In genomic region chr9:136618578-136619547, GRCh38 we compare ENCODE assay signal across 11 cellular contexts. TPM values are rescaled to one million over a fixed set of nuclear protein-coding genes. Genes with fewer than 3 reads are reported as not detected.
DNase-seq lines count a peak whose midpoint lies in the region; ATAC-seq and TF ChIP-seq lines count a peak whose summit lies in the region.
"Had no signal": no experiment of that assay in that cellular context is flagged by ENCODE, and none has a peak within 500 bp of the region (broad histone marks: within the 10 kb centered on the region; RNA-seq: fewer than 3 reads in every experiment).

No MANE protein-coding gene starts in this region.

- intact Hi-C loops in PC-9 (cut with micrococcal nuclease; ENCODE audit: unreplicated experiment) = no loop called here

- no TSS peak for BruUV-seq in PC-9 (replicated peaks; lab: Mats Ljungman, UMichigan)

- no peak overlapping the region for H3K9ac ChIP-seq in duodenal mucosa (ENCODE audit: low read depth in 1 of 2, low read length in 2 of 2)

- no peaks in the 10 kb centered on the region for H4K20me1 ChIP-seq in DOHH2 (ENCODE audit: control insufficient read depth, insufficient read depth, low read depth, low read length)
- H4K20me1 ChIP-seq in PC-9 (ENCODE audit: insufficient read depth) = no peaks in the 10 kb centered on the region

- H3K4me3 ChIP-seq in DOHH2 (ENCODE audit: low read length) = no peak overlapping the region
- H3K4me3 ChIP-seq in duodenal mucosa (ENCODE audit: low read depth in 1 of 2, low read length in 2 of 2) = no peak overlapping the region
- H3K4me3 ChIP-seq in PC-9 = no peak overlapping the region
- H3K4me3 ChIP-seq: tibial artery had no signal

- H3F3A ChIP-seq in DOHH2 (ENCODE audit: control insufficient read depth, insufficient read depth) = no peaks in the 10 kb centered on the region
- H3F3A ChIP-seq in PC-9 (ENCODE audit: insufficient read depth, low read depth) = no peaks in the 10 kb centered on the region

- TF ChIP-seq CTCF in DOHH2 (IDR thresholded peaks at IDR 0.05; ENCODE audit: low read depth, low read length, poor library complexity, severe bottlenecking) (no peak), PC-9 (conservative IDR thresholded peaks at IDR 0.05) (no peak)

- peaks cover 18% of the 10 kb centered on the region for H3K27me3 ChIP-seq in DOHH2 (ENCODE audit: control insufficient read depth, low read length)
- H3K27me3 ChIP-seq in duodenal mucosa (ENCODE audit: control insufficient read depth in 1 of 2, insufficient read depth in 2 of 2, low read length in 2 of 2) = no peaks in the 10 kb centered on the region
- H3K27me3 ChIP-seq in PC-9 (ENCODE audit: insufficient read depth, low read depth) = no peaks in the 10 kb centered on the region

- H3K27ac Mint-ChIP-seq in natural killer cell treated with Interleukin-12 subunit alpha and Interleukin-12 subunit beta and Interleukin-15 and Interleukin-18, amount 100 ng/mL, for 72 hours = peak overlapping the region; percentile 61
- H3K27ac Mint-ChIP-seq: activated naive CD4-positive, alpha-beta T cell treated with anti-CD3 and anti-CD28 coated beads, Interleukin-2, amount 50 U/mL, for 24 hours had no signal

- H3K4me3 Mint-ChIP-seq in natural killer cell treated with Interleukin-12 subunit alpha and Interleukin-12 subunit beta and Interleukin-15 and Interleukin-18, amount 100 ng/mL, for 72 hours = peak overlapping the region; percentile 74
- H3K4me3 Mint-ChIP-seq: activated naive CD4-positive, alpha-beta T cell treated with anti-CD3 and anti-CD28 coated beads, Interleukin-2, amount 50 U/mL, for 24 hours had no signal

- POLR2A ChIA-PET in PC-9 (lab: Charles Lee; ENCODE audit: unreplicated experiment) = no interaction called here

- H3K27me3 Mint-ChIP-seq in natural killer cell treated with Interleukin-12 subunit alpha and Interleukin-12 subunit beta and Interleukin-15 and Interleukin-18, amount 100 ng/mL, for 72 hours = no peaks in the 10 kb centered on the region
- H3K27me3 Mint-ChIP-seq: activated naive CD4-positive, alpha-beta T cell treated with anti-CD3 and anti-CD28 coated beads, Interleukin-2, amount 50 U/mL, for 24 hours had no signal

- H3K36me3 ChIP-seq in DOHH2 (ENCODE audit: control insufficient read depth, low read length) (no peaks in the 10 kb centered on the region), duodenal mucosa (ENCODE audit: control insufficient read depth in 1 of 2, insufficient read depth in 2 of 2, low read length in 2 of 2) (no peaks in the 10 kb centered on the region), PC-9 (ENCODE audit: low read depth) (no peaks in the 10 kb centered on the region)
- H3K36me3 ChIP-seq: tibial artery had no signal

- H3K4me1 ChIP-seq in DOHH2 (ENCODE audit: control insufficient read depth, low read length) = peaks cover 18% of the 10 kb centered on the region
- H3K4me1 ChIP-seq in duodenal mucosa (ENCODE audit: control insufficient read depth in 1 of 2, insufficient read depth in 2 of 2, low read length in 2 of 2) = peaks cover 24 to 39% of the 10 kb centered on the region in 2 donors
- H3K4me1 ChIP-seq in PC-9 (replicated peaks; ENCODE audit: insufficient read depth) = 0 out of 2 replicates have a peak, but pooled peaks cover 4% of the 10 kb centered on the region

- DNase-seq in NOMO-1 (lab: John Stamatoyannopoulos, UW; ENCODE audit: unreplicated experiment in 2 of 2) = peak; percentile 91 to 93
- no peak for DNase-seq in natural killer cell treated with Interleukin-12 subunit alpha and Interleukin-12 subunit beta and Interleukin-15 and Interleukin-18, amount 100 ng/mL, for 72 hours (ENCODE audit: low spot score)
- no peak for DNase-seq in NCI-H526 treated with DMSO at 0.1 percent for 48 hours (lab: John Stamatoyannopoulos, UW)
- DNase-seq in AML-193 (lab: John Stamatoyannopoulos, UW) = no peak
- DNase-seq in PC-9 = no peak
- DNase-seq: activated CD8-positive, alpha-beta memory T cell treated with anti-CD3 and anti-CD28 coated beads for 24 hours had no signal

- H2AFZ ChIP-seq in PC-9 = no peak overlapping the region

- H3K36me3 Mint-ChIP-seq in natural killer cell treated with Interleukin-12 subunit alpha and Interleukin-12 subunit beta and Interleukin-15 and Interleukin-18, amount 100 ng/mL, for 72 hours = no peaks in the 10 kb centered on the region
- H3K36me3 Mint-ChIP-seq: activated naive CD4-positive, alpha-beta T cell treated with anti-CD3 and anti-CD28 coated beads, Interleukin-2, amount 50 U/mL, for 24 hours had no signal

- no peaks in the 10 kb centered on the region for H3K9me3 ChIP-seq in DOHH2 (ENCODE audit: control insufficient read depth, insufficient read depth, low read length)
- no peaks in the 10 kb centered on the region for H3K9me3 ChIP-seq in duodenal mucosa (ENCODE audit: control insufficient read depth in 1 of 2, low read length in 2 of 2)
- no peaks in the 10 kb centered on the region for H3K9me3 ChIP-seq in PC-9 (ENCODE audit: insufficient read depth, low read depth)
- H3K9me3 ChIP-seq: tibial artery had no signal

- peaks cover 28 to 39% of the 10 kb centered on the region in 2 donors for H3K4me1 Mint-ChIP-seq in natural killer cell treated with Interleukin-12 subunit alpha and Interleukin-12 subunit beta and Interleukin-15 and Interleukin-18, amount 100 ng/mL, for 72 hours (ENCODE audit: low read depth in 2 of 2)

- H3K79me2 ChIP-seq in DOHH2 (ENCODE audit: control insufficient read depth, low read length) (no peaks in the 10 kb centered on the region), PC-9 (ENCODE audit: low read depth) (no peaks in the 10 kb centered on the region)

- H3K27ac ChIP-seq in DOHH2 (ENCODE audit: low read depth, low read length) = no peak overlapping the region
- H3K27ac ChIP-seq in duodenal mucosa (ENCODE audit: low read depth, low read length) = peak overlapping the region; percentile 13
- H3K27ac ChIP-seq in PC-9 = no peak overlapping the region
- H3K27ac ChIP-seq: tibial artery had no signal

- peak overlapping the region; percentile 36; the same call in 1 of the 2 replicates for H3K4me2 ChIP-seq in DOHH2 (ENCODE audit: low read length)
- no peak overlapping the region for H3K4me2 ChIP-seq in PC-9

- ATAC-seq in natural killer cell treated with Interleukin-12 subunit alpha and Interleukin-12 subunit beta and Interleukin-15 and Interleukin-18, amount 100 ng/mL, for 72 hours = peak in 1 of 2 donors; percentile 47
- no peak for ATAC-seq in HG02885 (IDR thresholded peaks at IDR 0.05; ENCODE audit: poor library complexity, unreplicated experiment)

- H3K9me3 Mint-ChIP-seq in natural killer cell treated with Interleukin-12 subunit alpha and Interleukin-12 subunit beta and Interleukin-15 and Interleukin-18, amount 100 ng/mL, for 72 hours = no peaks in the 10 kb centered on the region
- H3K9me3 Mint-ChIP-seq: activated naive CD4-positive, alpha-beta T cell treated with anti-CD3 and anti-CD28 coated beads, Interleukin-2, amount 50 U/mL, for 24 hours had no signal

- no peaks in the 10 kb centered on the region for H3K9me2 ChIP-seq in DOHH2 (replicated peaks; ENCODE audit: control insufficient read depth, low read length)
- H3K9me2 ChIP-seq in PC-9 (ENCODE audit: insufficient read depth) = no peaks in the 10 kb centered on the region

- CTCF ChIA-PET in PC-9 (lab: Charles Lee) = no interaction called here

RNA-seq across cellular contexts. Expression of gene EGFL7, which starts 43.9 kb away (rescaled TPM):
- total RNA-seq in natural killer cell treated with Interleukin-12 subunit alpha and Interleukin-12 subunit beta and Interleukin-15 and Interleukin-18, amount 100 ng/mL, for 72 hours = under 1 TPM; 0.36 to 0.52 TPM
- total RNA-seq in PC-9 (2021) = 53.1 and 70.7 TPM in 2 replicates

Comparison
In these comparisons a context has a peak if more than half of its experiments do, and no peak if none do; other contexts are left out.
1. DNase-seq: peak in NOMO-1 (2 of 2); none in natural killer cell treated with Interleukin-12 subunit alpha and Interleukin-12 subunit beta and Interleukin-15 and Interleukin-18, amount 100 ng/mL, for 72 hours (single experiment), NCI-H526 treated with DMSO at 0.1 percent for 48 hours (single experiment), AML-193 (0 of 2) and PC-9 (0 of 2).
2. RNA of gene EGFL7, which starts 43.9 kb away (total RNA-seq): 53.1 to 70.7 TPM in PC-9; 0.36 to 0.52 TPM in natural killer cell treated with Interleukin-12 subunit alpha and Interleukin-12 subunit beta and Interleukin-15 and Interleukin-18, amount 100 ng/mL, for 72 hours; every median in the first group is over 10 times any median in the second.